In genomic region chr12:47851303-47851952, GRCh38 we compare ENCODE assay signal across 21 cellular contexts. TPM values are rescaled to one million over a fixed set of nuclear protein-coding genes. Genes with fewer than 3 reads are reported as not detected.
DNase-seq lines count a peak whose midpoint lies in the region; ATAC-seq and TF ChIP-seq lines count a peak whose summit lies in the region.
"Had no signal": no experiment of that assay in that cellular context is flagged by ENCODE, and none has a peak within 500 bp of the region (broad histone marks: within the 10 kb centered on the region; RNA-seq: fewer than 3 reads in every experiment).

No MANE protein-coding gene starts in this region.

- H3F3A ChIP-seq in GM23338 (replicated peaks; ENCODE audit: low read depth), result no peaks in the 10 kb centered on the region

- H3K27ac ChIP-seq in GM23338 (ENCODE audit: low read depth) (no peak overlapping the region), sigmoid colon (no peak overlapping the region)
- H3K27ac ChIP-seq: gastroesophageal sphincter, lower lobe of right lung, neutrophil, spleen had no signal

- peaks cover 61% of the 10 kb centered on the region for H3K36me3 Mint-ChIP-seq in activated CD8-positive, alpha-beta T cell treated with anti-CD3 and anti-CD28 coated beads for 36 hours (ENCODE audit: low read depth)
- peaks cover 14% of the 10 kb centered on the region for H3K36me3 Mint-ChIP-seq in activated CD8-positive, alpha-beta T cell treated with anti-CD3 and anti-CD28 coated beads, Interleukin-2, amount 10 ng/mL, durations not matched to agents 7 days and 5 days (ENCODE audit: low read depth)
- H3K36me3 Mint-ChIP-seq in GM23338 (ENCODE audit: low read depth) (no peaks in the 10 kb centered on the region), endothelial cell (ENCODE audit: low read depth, unreplicated experiment) (peaks cover 6% of the 10 kb centered on the region)
- H3K36me3 Mint-ChIP-seq: brain had no signal

- POLR2A ChIA-PET in activated CD8-positive, alpha-beta T cell treated with anti-CD3 and anti-CD28 coated beads for 36 hours (lab: Charles Lee), result interaction anchor here (0.6 to 1.3 kb wide), 2 partner anchors 9 to 113 kb away, joined by 3 read pairs; no protein-coding TSS in a partner anchor
- POLR2A ChIA-PET in activated CD8-positive, alpha-beta T cell treated with anti-CD3 and anti-CD28 coated beads, Interleukin-2, amount 10 ng/mL, durations not matched to agents 7 days and 5 days (lab: Charles Lee), result no interaction called here

- no peak for TF ChIP-seq EP300 in sigmoid colon (IDR thresholded peaks at IDR 0.05)

- H3K4me1 Mint-ChIP-seq in activated CD8-positive, alpha-beta T cell treated with anti-CD3 and anti-CD28 coated beads for 36 hours (ENCODE audit: low read depth), result peaks cover 11% of the 10 kb centered on the region
- no peaks in the 10 kb centered on the region for H3K4me1 Mint-ChIP-seq in activated CD8-positive, alpha-beta T cell treated with anti-CD3 and anti-CD28 coated beads, Interleukin-2, amount 10 ng/mL, durations not matched to agents 7 days and 5 days (ENCODE audit: low read depth)
- H3K4me1 Mint-ChIP-seq in GM23338 (peaks cover 24% of the 10 kb centered on the region), endothelial cell (ENCODE audit: unreplicated experiment) (peaks cover 51% of the 10 kb centered on the region)

- H3K27me3 ChIP-seq in GM23338 (ENCODE audit: insufficient read depth) (no peaks in the 10 kb centered on the region), sigmoid colon (no peaks in the 10 kb centered on the region)
- H3K27me3 ChIP-seq: gastroesophageal sphincter, neutrophil, spleen had no signal

- H3K36me3 ChIP-seq in GM23338 (ENCODE audit: insufficient read depth) (no peaks in the 10 kb centered on the region), sigmoid colon (no peaks in the 10 kb centered on the region)
- H3K36me3 ChIP-seq: gastroesophageal sphincter had no signal

- H3K9me3 ChIP-seq in sigmoid colon, result no peaks in the 10 kb centered on the region
- H3K9me3 ChIP-seq: gastroesophageal sphincter, lower lobe of right lung, neutrophil, spleen had no signal

- H3K27ac Mint-ChIP-seq in activated CD8-positive, alpha-beta T cell treated with anti-CD3 and anti-CD28 coated beads for 36 hours, result peak overlapping the region; percentile 26
- no peak overlapping the region for H3K27ac Mint-ChIP-seq in activated CD8-positive, alpha-beta T cell treated with anti-CD3 and anti-CD28 coated beads, Interleukin-2, amount 10 ng/mL, durations not matched to agents 7 days and 5 days
- H3K27ac Mint-ChIP-seq in GM23338 (no peak overlapping the region), endothelial cell (ENCODE audit: unreplicated experiment) (peak overlapping the region; percentile 67)

- H3K4me3 ChIP-seq in GM23338 (no peak overlapping the region), sigmoid colon (no peak overlapping the region)
- H3K4me3 ChIP-seq: gastroesophageal sphincter, lower lobe of right lung, spleen had no signal

- no peak for TF ChIP-seq POLR2A in sigmoid colon (IDR thresholded peaks at IDR 0.05)

- ATAC-seq in activated CD8-positive, alpha-beta T cell treated with anti-CD3 and anti-CD28 coated beads for 36 hours, result no peak
- no peak for ATAC-seq in activated CD8-positive, alpha-beta T cell treated with anti-CD3 and anti-CD28 coated beads, Interleukin-2, amount 10 ng/mL, durations not matched to agents 7 days and 5 days
- ATAC-seq in GM23338, result peak; percentile 20
- ATAC-seq in HG03442 (IDR thresholded peaks at IDR 0.05; ENCODE audit: unreplicated experiment), result no peak
- ATAC-seq in GM19395 (IDR thresholded peaks at IDR 0.05; ENCODE audit: unreplicated experiment), result no peak
- ATAC-seq: gastroesophageal sphincter, lower lobe of right lung, Panc1 had no signal

- no peaks in the 10 kb centered on the region for H3K27me3 Mint-ChIP-seq in activated CD8-positive, alpha-beta T cell treated with anti-CD3 and anti-CD28 coated beads for 36 hours
- H3K27me3 Mint-ChIP-seq in activated CD8-positive, alpha-beta T cell treated with anti-CD3 and anti-CD28 coated beads, Interleukin-2, amount 10 ng/mL, durations not matched to agents 7 days and 5 days (ENCODE audit: low read depth), result no peaks in the 10 kb centered on the region
- H3K27me3 Mint-ChIP-seq in GM23338 (ENCODE audit: insufficient read depth, low read depth, poor library complexity) (peaks cover 11% of the 10 kb centered on the region), endothelial cell (ENCODE audit: unreplicated experiment) (peaks cover 16% of the 10 kb centered on the region)

- TF ChIP-seq CTCF in activated CD8-positive, alpha-beta T cell treated with anti-CD3 and anti-CD28 coated beads for 36 hours (IDR thresholded peaks at IDR 0.05), result no peak
- no peak for TF ChIP-seq CTCF in GM23338 (conservative IDR thresholded peaks at IDR 0.05; ENCODE audit: low read depth in 2 of 2)
- no peak for TF ChIP-seq CTCF in endothelial cell (IDR thresholded peaks at IDR 0.05; ENCODE audit: unreplicated experiment)
- no peak for TF ChIP-seq CTCF in sigmoid colon (IDR thresholded peaks at IDR 0.05)

- no peaks in the 10 kb centered on the region; the same call in none of the 2 replicates for H4K20me1 ChIP-seq in GM23338 (replicated peaks; ENCODE audit: insufficient read depth)

- peaks cover 1% of the 10 kb centered on the region for H3K9me2 ChIP-seq in GM23338 (ENCODE audit: insufficient read depth)

- no peaks in the 10 kb centered on the region for H3K79me2 ChIP-seq in GM23338 (replicated peaks; ENCODE audit: insufficient read depth)

- no peak overlapping the region for H3K4me2 ChIP-seq in GM23338

- H3K9me3 Mint-ChIP-seq in activated CD8-positive, alpha-beta T cell treated with anti-CD3 and anti-CD28 coated beads for 36 hours, result no peaks in the 10 kb centered on the region
- no peaks in the 10 kb centered on the region for H3K9me3 Mint-ChIP-seq in activated CD8-positive, alpha-beta T cell treated with anti-CD3 and anti-CD28 coated beads, Interleukin-2, amount 10 ng/mL, durations not matched to agents 7 days and 5 days (ENCODE audit: insufficient read depth)
- H3K9me3 Mint-ChIP-seq in GM23338, result no peaks in the 10 kb centered on the region
- no peaks in the 10 kb centered on the region for H3K9me3 Mint-ChIP-seq in endothelial cell (ENCODE audit: unreplicated experiment)
- H3K9me3 Mint-ChIP-seq: brain had no signal

- no peak for DNase-seq in activated CD8-positive, alpha-beta T cell treated with anti-CD3 and anti-CD28 coated beads for 36 hours
- no peak for DNase-seq in activated CD8-positive, alpha-beta T cell treated with anti-CD3 and anti-CD28 coated beads, Interleukin-2, amount 10 ng/mL, durations not matched to agents 7 days and 5 days
- no peak for DNase-seq in GM23338 (ENCODE audit: low spot score)
- no peak for DNase-seq in endothelial cell (ENCODE audit: low spot score)
- peak; percentile 29 for DNase-seq in sigmoid colon
- DNase-seq in GM19240 (ENCODE audit: insufficient read length, low spot score), result no peak
- DNase-seq: activated CD4-positive, alpha-beta T cell treated with anti-CD3 and anti-CD28 coated beads, Interleukin-2, amount 50 U/mL, for 1 hour; activated T-cell treated with anti-CD3 and anti-CD28 coated beads for 4 hours; Calu3; effector CD8-positive, alpha-beta T cell; lower lobe of right lung; NCI-H1417; NCI-H2107; spleen; stimulated activated CD4-positive, alpha-beta T cell treated with anti-CD3 and anti-CD28 coated beads, Interleukin-4, amount 100 ng/mL, for 4 hours had no signal

- H3K4me1 ChIP-seq in GM23338 (ENCODE audit: insufficient read depth), result no peaks in the 10 kb centered on the region
- H3K4me1 ChIP-seq in sigmoid colon, result no peaks in the 10 kb centered on the region
- H3K4me1 ChIP-seq: gastroesophageal sphincter, lower lobe of right lung, spleen had no signal

- CTCF ChIA-PET in activated CD8-positive, alpha-beta T cell treated with anti-CD3 and anti-CD28 coated beads for 36 hours (lab: Charles Lee), result interaction anchor here (0.7 to 3.2 kb wide), 3 partner anchors 13 to 110 kb away, joined by 3 to 16 read pairs (median 6); no protein-coding TSS in a partner anchor
- CTCF ChIA-PET in activated CD8-positive, alpha-beta T cell treated with anti-CD3 and anti-CD28 coated beads, Interleukin-2, amount 10 ng/mL, durations not matched to agents 7 days and 5 days (lab: Charles Lee), result no interaction called here

- intact Hi-C loops in activated CD8-positive, alpha-beta T cell treated with anti-CD3 and anti-CD28 coated beads for 36 hours (cut with micrococcal nuclease), result no loop called here
- intact Hi-C loops in sigmoid colon (cut with DNase I), result no loop called here

- WGBS in sigmoid colon, 2 donors, result 72 to 75% methylated on average over 3 of the region's 3 CpGs

- H3K4me3 Mint-ChIP-seq in activated CD8-positive, alpha-beta T cell treated with anti-CD3 and anti-CD28 coated beads for 36 hours, result no peak overlapping the region
- no peak overlapping the region for H3K4me3 Mint-ChIP-seq in activated CD8-positive, alpha-beta T cell treated with anti-CD3 and anti-CD28 coated beads, Interleukin-2, amount 10 ng/mL, durations not matched to agents 7 days and 5 days
- H3K4me3 Mint-ChIP-seq in GM23338 (no peak overlapping the region), endothelial cell (ENCODE audit: unreplicated experiment) (no peak overlapping the region)
- H3K4me3 Mint-ChIP-seq: brain had no signal

- H2AFZ ChIP-seq in GM23338, result no peak overlapping the region

RNA-seq across cellular contexts. Expression of gene HDAC7, which starts 31.7 kb away (rescaled TPM):
- total RNA-seq in activated CD8-positive, alpha-beta T cell treated with anti-CD3 and anti-CD28 coated beads for 36 hours, result 100 to 1,000 TPM; 373 to 382 TPM
- 100 to 1,000 TPM; 180 to 207 TPM for total RNA-seq in activated CD8-positive, alpha-beta T cell treated with anti-CD3 and anti-CD28 coated beads, Interleukin-2, amount 10 ng/mL, durations not matched to agents 7 days and 5 days
- 55.1 and 60.1 TPM in 2 replicates for total RNA-seq in GM23338 (2014; rRNA removed; shearing (Covaris generic))
- 37.3 and 41.3 TPM in 2 replicates for polyA plus RNA-seq in GM23338 (2016; fragmentation: Nextera tagmentation; extraction: Ambion mirVana)
- 387 TPM for total RNA-seq in endothelial cell (ENCODE audit: unreplicated experiment)
- 10 to 100 TPM; 45.3 to 79.2 (median 53.1) TPM for total RNA-seq in sigmoid colon
- 10 to 100 TPM in 2 of 3 donors, 1 to 10 TPM in 1; 6.5 to 44.8 (median 16.8) TPM for polyA plus RNA-seq in sigmoid colon

RNA-seq across cellular contexts. Expression of gene VDR, which starts 53.4 kb away (rescaled TPM):
- 10 to 100 TPM; 84.6 to 86.4 TPM for total RNA-seq in activated CD8-positive, alpha-beta T cell treated with anti-CD3 and anti-CD28 coated beads for 36 hours
- 10 to 100 TPM; 13.2 to 14.5 TPM for total RNA-seq in activated CD8-positive, alpha-beta T cell treated with anti-CD3 and anti-CD28 coated beads, Interleukin-2, amount 10 ng/mL, durations not matched to agents 7 days and 5 days
- total RNA-seq in GM23338 (2014; rRNA removed; shearing (Covaris generic)), result 1.1 and 1.4 TPM in 2 replicates
- polyA plus RNA-seq in GM23338 (2016; fragmentation: Nextera tagmentation; extraction: Ambion mirVana) (0.35 and 0.37 TPM in 2 replicates), sigmoid colon (10 to 100 TPM; 36.0 to 69.1 (median 60.5) TPM)
- total RNA-seq in endothelial cell (ENCODE audit: unreplicated experiment) (2.3 TPM), sigmoid colon (1 to 10 TPM in 3 of 4 donors, under 1 TPM in 1; 0.71 to 2.5 (median 1.5) TPM)

Comparison
In these comparisons a context has a peak if more than half of its experiments do, and no peak if none do; other contexts are left out.
1. H3K27ac Mint-ChIP-seq: peak in activated CD8-positive, alpha-beta T cell treated with anti-CD3 and anti-CD28 coated beads for 36 hours (single experiment) and endothelial cell (single experiment); none in activated CD8-positive, alpha-beta T cell treated with anti-CD3 and anti-CD28 coated beads, Interleukin-2, amount 10 ng/mL, durations not matched to agents 7 days and 5 days (single experiment) and GM23338 (single experiment).
2. RNA of gene VDR, which starts 53.4 kb away (total RNA-seq): 84.6 to 86.4 TPM in activated CD8-positive, alpha-beta T cell treated with anti-CD3 and anti-CD28 coated beads for 36 hours; 13.2 to 14.5 TPM in activated CD8-positive, alpha-beta T cell treated with anti-CD3 and anti-CD28 coated beads, Interleukin-2, amount 10 ng/mL, durations not matched to agents 7 days and 5 days, 2.3 TPM in endothelial cell (single experiment), 0.71 to 2.5 TPM in sigmoid colon and 1.1 to 1.4 TPM in GM23338; every median in the first group is over 4 times any median in the second.